11 cellular contexts compared by ENCODE assay signal in genomic region chr9:73022353-73022752, GRCh38.
DNase-seq lines count a peak whose midpoint lies in the region; ATAC-seq and TF ChIP-seq lines count a peak whose summit lies in the region.
"Had no signal": no experiment of that assay in that cellular context is flagged by ENCODE, and none has a peak within 500 bp of the region (broad histone marks: within the 10 kb centered on the region; RNA-seq: fewer than 3 reads in every experiment).

No MANE protein-coding gene starts in this region.

- peaks cover 13% of the 10 kb centered on the region for H3K4me1 ChIP-seq in ACC112 (ENCODE audit: control insufficient read depth, insufficient read depth, low read length, unreplicated experiment)
- no peaks in the 10 kb centered on the region for H3K4me1 ChIP-seq in OCI-LY3 (ENCODE audit: low read length)
- H3K4me1 ChIP-seq in gastrocnemius medialis, result peaks cover 10 to 13% of the 10 kb centered on the region in 2 donors

- in situ Hi-C loops in gastrocnemius medialis (cut with MboI; ENCODE audit: low sequenced_read_pairs in 4 of 4), result loop anchor here in 1 of 4 donors (5.0 kb wide), 1 partner anchor 165 kb away; no protein-coding TSS in a partner anchor

- H2AFZ ChIP-seq in ACC112 (ENCODE audit: low read length, unreplicated experiment) (peak overlapping the region; percentile 4), OCI-LY3 (ENCODE audit: low read depth, low read length) (peak overlapping the region; percentile 36; the same call in 1 of the 2 replicates)

- H3K36me3 ChIP-seq in ACC112 (ENCODE audit: insufficient read depth, low read length), result peaks cover 5% of the 10 kb centered on the region; the same call in 1 of the 2 replicates
- no peaks in the 10 kb centered on the region for H3K36me3 ChIP-seq in OCI-LY3 (replicated peaks; ENCODE audit: low read depth, low read length)
- no peaks in the 10 kb centered on the region for H3K36me3 ChIP-seq in gastrocnemius medialis
- H3K36me3 ChIP-seq: BLaER1 treated with 17β-estradiol and CSF1 and Interleukin-3, amounts not matched to agents 10 nM and 100 nM; MG63 had no signal

- no peak for TF ChIP-seq POLR2A in gastrocnemius medialis (IDR thresholded peaks at IDR 0.05)

- ATAC-seq in gastrocnemius medialis (peak; percentile 46 to 59), SK-N-SH treated with all-trans-retinoic acid at 6 μM for 48 hours (no peak), HG03095 (IDR thresholded peaks at IDR 0.05; ENCODE audit: unreplicated experiment) (no peak)
- ATAC-seq: Panc1 had no signal

- H3K27ac ChIP-seq in ACC112 (ENCODE audit: low read depth, low read length) (no peak overlapping the region), OCI-LY3 (ENCODE audit: low read length) (no peak overlapping the region), gastrocnemius medialis (no peak overlapping the region)
- H3K27ac ChIP-seq: BLaER1 treated with 17β-estradiol and CSF1 and Interleukin-3, amounts not matched to agents 10 nM and 100 nM had no signal

- TF ChIP-seq CTCF in OCI-LY3 (IDR thresholded peaks at IDR 0.05; ENCODE audit: low read depth, low read length), result no peak
- TF ChIP-seq CTCF in gastrocnemius medialis (IDR thresholded peaks at IDR 0.05 in 4 of 5, conservative IDR thresholded peaks at IDR 0.05 in 1 of 5), result no peak

- intact Hi-C loops in gastrocnemius medialis (cut with DNase I; ENCODE audit: low total_unique reads), result loop anchor here (5.0 to 10.0 kb wide), 3 partner anchors 62 to 165 kb away; partner anchors contain the start of gene ALDH1A1

- no peak overlapping the region for H3K9ac ChIP-seq in OCI-LY3 (ENCODE audit: low read length)
- H3K9ac ChIP-seq: BLaER1 treated with 17β-estradiol and CSF1 and Interleukin-3, amounts not matched to agents 10 nM and 100 nM had no signal

- H3K27me3 ChIP-seq in ACC112 (ENCODE audit: insufficient read depth, low read length) (no peaks in the 10 kb centered on the region), OCI-LY3 (ENCODE audit: low read depth, low read length) (peaks cover 9% of the 10 kb centered on the region), gastrocnemius medialis (no peaks in the 10 kb centered on the region)
- H3K27me3 ChIP-seq: BLaER1 treated with 17β-estradiol and CSF1 and Interleukin-3, amounts not matched to agents 10 nM and 100 nM; MG63 had no signal

- no peak overlapping the region for H3K4me3 ChIP-seq in ACC112 (ENCODE audit: low read depth, low read length)
- H3K4me3 ChIP-seq in OCI-LY3 (ENCODE audit: low read length), result no peak overlapping the region
- H3K4me3 ChIP-seq in gastrocnemius medialis, result no peak overlapping the region
- H3K4me3 ChIP-seq: BLaER1 treated with 17β-estradiol and CSF1 and Interleukin-3, amounts not matched to agents 10 nM and 100 nM; MG63 had no signal

- DNase-seq in fibroblast of gingiva (ENCODE audit: low read depth) (peak; percentile 17), gastrocnemius medialis (no peak)
- DNase-seq in effector CD4-positive, alpha-beta T cell, result no peak
- DNase-seq: NCI-H1436 treated with DMSO at 0.1 percent for 48 hours had no signal

- H3K79me2 ChIP-seq in ACC112 (ENCODE audit: control insufficient read depth, insufficient read depth, low read length, unreplicated experiment) (no peaks in the 10 kb centered on the region), OCI-LY3 (ENCODE audit: low read length) (no peaks in the 10 kb centered on the region)

- H4K20me1 ChIP-seq in OCI-LY3 (ENCODE audit: insufficient read depth, low read length), result no peaks in the 10 kb centered on the region
- H4K20me1 ChIP-seq: BLaER1 treated with 17β-estradiol and CSF1 and Interleukin-3, amounts not matched to agents 10 nM and 100 nM had no signal

- H3K9me3 ChIP-seq in OCI-LY3 (ENCODE audit: insufficient read depth, low read length), result no peaks in the 10 kb centered on the region
- peaks cover 0 to 13% (median 0%) of the 10 kb centered on the region in 3 donors for H3K9me3 ChIP-seq in gastrocnemius medialis
- H3K9me3 ChIP-seq: MG63 had no signal

- H3K4me2 ChIP-seq in OCI-LY3 (ENCODE audit: low read length), result 0 out of 2 replicates have a peak overlapping the region, but pooled peaks have one; percentile 30

TF ChIP-seq in SK-N-SH treated with all-trans-retinoic acid at 6 μM for 48 hours, 23 proteins besides CTCF, POLR2A, EP300 and RAD21:
- no peak for TF ChIP-seq ZNF565 (CRISPR knock-in tag; conservative IDR thresholded peaks at IDR 0.05; ENCODE audit: low read depth)
- TF ChIP-seq ESRRG (CRISPR knock-in tag; IDR thresholded peaks at IDR 0.05), result no peak
- no peak for TF ChIP-seq TCF4 (CRISPR knock-in tag; IDR thresholded peaks at IDR 0.05; ENCODE audit: borderline replicate concordance)
- TF ChIP-seq ZFP3 (CRISPR knock-in tag; IDR thresholded peaks at IDR 0.05), result no peak
- no peak for TF ChIP-seq CSRNP3 (CRISPR knock-in tag; IDR thresholded peaks at IDR 0.05)
- no peak for TF ChIP-seq ZNF8 (CRISPR knock-in tag; IDR thresholded peaks at IDR 0.05)
- TF ChIP-seq BACH2 (CRISPR knock-in tag; IDR thresholded peaks at IDR 0.05; ENCODE audit: borderline replicate concordance), result no peak
- TF ChIP-seq RARB (CRISPR knock-in tag; IDR thresholded peaks at IDR 0.05), result no peak
- TF ChIP-seq ISL1 (CRISPR knock-in tag; IDR thresholded peaks at IDR 0.05), result no peak
- TF ChIP-seq TOX (CRISPR knock-in tag; IDR thresholded peaks at IDR 0.05; ENCODE audit: borderline replicate concordance), result no peak
- no peak for TF ChIP-seq OSR1 (CRISPR knock-in tag; IDR thresholded peaks at IDR 0.05)
- TF ChIP-seq, protein P1, sequence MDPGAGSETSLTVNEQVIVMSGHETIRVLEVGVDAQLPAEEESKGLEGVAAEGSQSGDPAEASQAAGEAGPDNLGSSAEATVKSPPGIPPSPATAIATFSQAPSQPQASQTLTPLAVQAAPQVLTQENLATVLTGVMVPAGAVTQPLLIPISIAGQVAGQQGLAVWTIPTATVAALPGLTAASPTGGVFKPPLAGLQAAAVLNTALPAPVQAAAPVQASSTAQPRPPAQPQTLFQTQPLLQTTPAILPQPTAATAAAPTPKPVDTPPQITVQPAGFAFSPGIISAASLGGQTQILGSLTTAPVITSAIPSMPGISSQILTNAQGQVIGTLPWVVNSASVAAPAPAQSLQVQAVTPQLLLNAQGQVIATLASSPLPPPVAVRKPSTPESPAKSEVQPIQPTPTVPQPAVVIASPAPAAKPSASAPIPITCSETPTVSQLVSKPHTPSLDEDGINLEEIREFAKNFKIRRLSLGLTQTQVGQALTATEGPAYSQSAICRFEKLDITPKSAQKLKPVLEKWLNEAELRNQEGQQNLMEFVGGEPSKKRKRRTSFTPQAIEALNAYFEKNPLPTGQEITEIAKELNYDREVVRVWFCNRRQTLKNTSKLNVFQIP (CRISPR knock-in tag; IDR thresholded peaks at IDR 0.05; ENCODE audit: borderline replicate concordance, low read depth), result no peak
- TF ChIP-seq CSDC2 (CRISPR knock-in tag; IDR thresholded peaks at IDR 0.05), result no peak
- no peak for TF ChIP-seq CREB5 (CRISPR knock-in tag; IDR thresholded peaks at IDR 0.05; ENCODE audit: low read depth)

Comparison
In these comparisons a context has a peak if more than half of its experiments do, and no peak if none do; other contexts are left out.
1. ATAC-seq: peak in gastrocnemius medialis (2 of 2); none in SK-N-SH treated with all-trans-retinoic acid at 6 μM for 48 hours (single experiment) and HG03095 (single experiment).